Comparison of ENCODE assay signal across 21 cellular contexts in the genomic region with DNA sequence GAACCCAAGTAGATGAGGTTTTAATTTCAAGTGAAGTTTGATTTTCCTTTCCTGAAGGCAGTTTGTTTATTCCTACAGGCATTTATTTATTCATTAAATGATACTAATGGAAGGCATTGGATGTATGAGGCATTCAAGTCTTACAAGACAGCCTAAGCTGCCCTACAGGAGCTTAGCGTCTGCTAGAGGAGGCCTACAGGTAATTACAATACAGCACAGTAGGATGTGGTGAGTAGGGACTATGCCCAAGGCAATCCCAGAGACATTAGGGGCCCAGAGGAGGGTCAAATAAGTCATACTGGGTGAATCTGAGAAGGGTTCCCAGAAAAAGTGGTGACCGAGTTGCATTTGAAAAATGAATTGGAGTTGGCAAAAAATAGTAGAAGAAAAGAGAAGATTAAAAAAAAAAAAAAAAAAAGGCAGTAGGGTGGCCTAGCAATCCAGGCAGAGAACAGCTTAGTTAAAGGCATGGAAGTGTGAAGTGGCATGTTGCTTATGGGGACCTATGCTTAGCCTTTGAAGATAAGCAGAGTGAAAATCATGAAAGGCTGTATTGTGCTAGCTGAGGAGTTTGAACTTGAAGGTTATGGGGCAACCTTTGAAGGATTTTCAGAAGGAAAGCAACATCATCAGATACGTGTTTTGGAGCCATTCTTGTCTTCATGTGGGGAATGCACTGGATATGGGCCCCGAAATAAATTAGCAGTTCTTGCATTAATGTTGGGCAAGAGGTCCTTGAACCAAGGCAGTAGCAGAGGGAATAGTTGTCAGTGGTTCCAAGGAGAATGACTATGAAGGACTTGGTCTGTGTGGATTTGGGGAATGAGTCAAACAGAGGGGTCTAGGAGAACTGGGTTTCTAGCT.
"Had no signal": no experiment of that assay in that cellular context is flagged by ENCODE, and none has a peak within 500 bp of the region (broad histone marks: within the 10 kb centered on the region; RNA-seq: fewer than 3 reads in every experiment).

No MANE protein-coding gene starts in this region.

- H3K4me3 ChIP-seq: adrenal gland, breast epithelium, coronary artery, mucosa of descending colon, tibial nerve, vagina had no signal

- H3K9me3 ChIP-seq: adrenal gland, breast epithelium, mucosa of descending colon, tibial nerve, vagina had no signal

- H3K4me3 Mint-ChIP-seq: activated CD4-positive, alpha-beta T cell treated with anti-CD3 and anti-CD28 coated beads, Interleukin-2, amount 10 ng/mL, durations not matched to agents 7 days and 5 days; activated naive CD4-positive, alpha-beta T cell treated with anti-CD3 and anti-CD28 coated beads, Interleukin-2, amount 50 U/mL, for 24 hours; activated T-cell treated with anti-CD3 and anti-CD28 coated beads, Interleukin-2, amount 50 U/mL, for 72 hours; immature natural killer cell had no signal

- H3K4me1 Mint-ChIP-seq: activated CD4-positive, alpha-beta T cell treated with anti-CD3 and anti-CD28 coated beads, Interleukin-2, amount 10 ng/mL, durations not matched to agents 7 days and 5 days; activated naive CD4-positive, alpha-beta T cell treated with anti-CD3 and anti-CD28 coated beads, Interleukin-2, amount 50 U/mL, for 24 hours had no signal

- H3K4me1 ChIP-seq: breast epithelium, tibial nerve, vagina had no signal

- H3K36me3 ChIP-seq: adrenal gland, breast epithelium, tibial nerve, vagina had no signal

- DNase-seq: activated CD4-positive, alpha-beta T cell treated with anti-CD3 and anti-CD28 coated beads, Interleukin-2, amount 10 ng/mL, durations not matched to agents 7 days and 5 days; activated gamma-delta T cell; activated T-cell treated with anti-CD3 and anti-CD28 coated beads, Interleukin-2, amount 50 U/mL, for 72 hours; erythroblast; immature natural killer cell; kidney glomerular epithelial cell; left ventricle myocardium superior; mesenchymal stem cell; mucosa of descending colon; naive B cell; stimulated activated CD4-positive, alpha-beta T cell treated with anti-CD3 and anti-CD28 coated beads, Interleukin-2, amount 100 ng/mL, for 24 hours; stimulated activated naive CD8-positive, alpha-beta T cell treated with anti-CD3 and anti-CD28 coated beads, Interleukin-15, Interleukin-2, amounts not matched to agents 100 U/mL and 50 U/mL, for 24 hours; T-helper 1 cell; T-helper 9 cell had no signal

- H3K27me3 ChIP-seq: adrenal gland, breast epithelium, tibial nerve, vagina had no signal

- H3K27me3 Mint-ChIP-seq: activated CD4-positive, alpha-beta T cell treated with anti-CD3 and anti-CD28 coated beads, Interleukin-2, amount 10 ng/mL, durations not matched to agents 7 days and 5 days; activated naive CD4-positive, alpha-beta T cell treated with anti-CD3 and anti-CD28 coated beads, Interleukin-2, amount 50 U/mL, for 24 hours; naive B cell had no signal

- H3K27ac ChIP-seq: breast epithelium, coronary artery, tibial nerve, vagina had no signal

- ATAC-seq: activated CD4-positive, CD25-positive, alpha-beta regulatory T cell treated with anti-CD3 and anti-CD28 coated beads, Interleukin-2, amount 50 U/mL, for 24 hours; activated T-cell treated with anti-CD3 and anti-CD28 coated beads, Interleukin-2, amount 50 U/mL, for 72 hours; left ventricle myocardium superior; mucosa of descending colon; stimulated activated naive CD8-positive, alpha-beta T cell treated with anti-CD3 and anti-CD28 coated beads, Interleukin-15, Interleukin-2, amounts not matched to agents 100 U/mL and 50 U/mL, for 24 hours had no signal

- H3K9me3 Mint-ChIP-seq: activated CD4-positive, alpha-beta T cell treated with anti-CD3 and anti-CD28 coated beads, Interleukin-2, amount 10 ng/mL, durations not matched to agents 7 days and 5 days; activated naive CD4-positive, alpha-beta T cell treated with anti-CD3 and anti-CD28 coated beads, Interleukin-2, amount 50 U/mL, for 24 hours; activated T-cell treated with anti-CD3 and anti-CD28 coated beads, Interleukin-2, amount 50 U/mL, for 72 hours; immature natural killer cell; naive B cell had no signal

- H3K27ac Mint-ChIP-seq: activated CD4-positive, alpha-beta T cell treated with anti-CD3 and anti-CD28 coated beads, Interleukin-2, amount 10 ng/mL, durations not matched to agents 7 days and 5 days; activated naive CD4-positive, alpha-beta T cell treated with anti-CD3 and anti-CD28 coated beads, Interleukin-2, amount 50 U/mL, for 24 hours; activated T-cell treated with anti-CD3 and anti-CD28 coated beads, Interleukin-2, amount 50 U/mL, for 72 hours had no signal
